ENCODE assay signal across 1 cellular context in the genomic region with DNA sequence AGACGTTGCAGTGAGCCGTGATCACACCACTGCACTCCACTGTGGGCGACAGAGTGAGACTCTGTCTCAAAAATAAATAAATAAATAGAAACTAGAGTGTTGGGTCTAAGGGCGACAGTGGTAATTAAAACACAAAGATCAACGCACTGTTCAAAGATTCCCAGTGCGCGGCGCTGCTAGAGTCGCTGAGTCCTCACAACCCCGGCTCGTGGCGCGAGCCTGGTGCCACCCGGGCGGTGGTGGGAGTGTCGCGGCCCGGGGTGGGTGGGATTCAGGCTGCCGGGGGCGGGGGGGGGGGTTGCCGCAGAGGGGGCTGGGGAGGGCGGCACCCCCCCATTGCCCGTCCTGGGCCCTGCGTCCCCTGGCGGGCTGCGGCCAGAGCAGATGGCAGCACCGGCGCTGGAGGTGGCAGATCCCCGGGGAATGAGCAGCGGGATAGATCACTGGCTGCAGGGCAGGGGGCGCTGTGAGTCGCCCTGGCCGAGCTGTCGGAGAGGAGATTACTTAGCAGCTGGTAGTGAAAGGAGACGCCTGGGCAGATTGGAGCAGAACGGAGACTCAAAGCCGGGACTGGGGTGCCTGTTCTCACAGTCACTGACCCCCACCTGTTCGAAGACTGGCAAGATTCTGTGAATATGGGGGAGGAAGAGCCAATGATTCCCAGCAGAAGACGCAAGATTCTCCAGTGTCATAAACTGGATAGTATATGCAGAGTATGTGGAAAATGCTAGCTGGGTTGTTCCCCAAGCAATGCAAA.
TF ChIP-seq lines count a peak whose summit lies in the region.

No MANE protein-coding gene starts in this region.

TF ChIP-seq in H1, 55 proteins besides CTCF, POLR2A, EP300 and RAD21:
- TF ChIP-seq TCF12 (IDR thresholded peaks at IDR 0.05; ENCODE audit: low read depth, low read length), result 0 out of 2 replicates have a peak, but pooled peaks have one; percentile 21
- TF ChIP-seq YY1 (IDR thresholded peaks at IDR 0.05; ENCODE audit: low read depth, low read length), result no peak
- 0 out of 4 replicates have a peak, but pooled peaks have one; percentile 38 to 67 for TF ChIP-seq SIN3A (conservative IDR thresholded peaks at IDR 0.05 in 1 of 2, IDR thresholded peaks at IDR 0.05 in 1 of 2; ENCODE audit: low read depth in 1 of 2, low read length in 2 of 2)
- TF ChIP-seq, protein P1, sequence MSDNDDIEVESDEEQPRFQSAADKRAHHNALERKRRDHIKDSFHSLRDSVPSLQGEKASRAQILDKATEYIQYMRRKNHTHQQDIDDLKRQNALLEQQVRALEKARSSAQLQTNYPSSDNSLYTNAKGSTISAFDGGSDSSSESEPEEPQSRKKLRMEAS (IDR thresholded peaks at IDR 0.05), result peak; percentile 52; the same call in 1 of the 2 replicates
